Comparison of ENCODE assay signal across 26 cellular contexts in genomic region chr1:200136384-200136783, GRCh38.
"Had no signal": no experiment of that assay in that cellular context is flagged by ENCODE, and none has a peak within 500 bp of the region (broad histone marks: within the 10 kb centered on the region; RNA-seq: fewer than 3 reads in every experiment).

No MANE protein-coding gene starts in this region.

- H3K9me3 Mint-ChIP-seq: dendritic cell treated with granulocyte-macrophage colony-stimulating factor and Interleukin-4, amounts not matched to agents 40 ng/mL and 50 ng/mL, for 4 days; effector memory CD8-positive, alpha-beta T cell; endodermal cell had no signal

- H3K36me3 ChIP-seq: esophagus squamous epithelium, gastrocnemius medialis, heart right ventricle, left lung, lower lobe of right lung had no signal

- DNase-seq: colonic mucosa; cortex of kidney; effector CD8-positive, alpha-beta T cell; effector memory CD8-positive, alpha-beta T cell; endodermal cell; erythroblast; esophagus squamous epithelium; foreskin fibroblast; foreskin melanocyte; gastrocnemius medialis; glutamatergic neuron; head of caudate nucleus; heart right ventricle; hippocampal formation; left cardiac atrium; left lung; left ventricle myocardium superior; lower lobe of right lung; mesenchymal stem cell had no signal

- H3K9me3 ChIP-seq: colonic mucosa, esophagus squamous epithelium, gastrocnemius medialis, heart right ventricle, left lung, lower lobe of right lung had no signal

- ATAC-seq: effector memory CD8-positive, alpha-beta T cell; esophagus mucosa; gastrocnemius medialis; heart right ventricle; left cardiac atrium; left lung; left ventricle myocardium superior; lower lobe of right lung had no signal

- H3K4me1 ChIP-seq: colonic mucosa, esophagus squamous epithelium, gastrocnemius medialis, left lung had no signal

- H3K27ac Mint-ChIP-seq: dendritic cell treated with granulocyte-macrophage colony-stimulating factor and Interleukin-4, amounts not matched to agents 40 ng/mL and 50 ng/mL, for 4 days; effector memory CD8-positive, alpha-beta T cell; endodermal cell; mesothelial cell of epicardium had no signal

- H3K27me3 ChIP-seq: colonic mucosa, esophagus squamous epithelium, gastrocnemius medialis, heart right ventricle, left lung had no signal

- H3K4me3 Mint-ChIP-seq: dendritic cell treated with granulocyte-macrophage colony-stimulating factor and Interleukin-4, amounts not matched to agents 40 ng/mL and 50 ng/mL, for 4 days; effector memory CD8-positive, alpha-beta T cell; endodermal cell; mesothelial cell of epicardium had no signal

- H3K27ac ChIP-seq: colonic mucosa, epithelial cell of prostate, esophagus squamous epithelium, gastrocnemius medialis, heart right ventricle, left lung, lower lobe of right lung had no signal

- FAIRE-seq: endometrium, islet of Langerhans, keratinocyte had no signal

- H3K36me3 Mint-ChIP-seq: mesothelial cell of epicardium had no signal

- H3K4me3 ChIP-seq: colonic mucosa, esophagus squamous epithelium, gastrocnemius medialis, heart right ventricle, left lung, lower lobe of right lung had no signal

- H3K27me3 Mint-ChIP-seq: dendritic cell treated with granulocyte-macrophage colony-stimulating factor and Interleukin-4, amounts not matched to agents 40 ng/mL and 50 ng/mL, for 4 days; effector memory CD8-positive, alpha-beta T cell had no signal
